Comparison of ENCODE assay signal across 21 cellular contexts in the genomic region with DNA sequence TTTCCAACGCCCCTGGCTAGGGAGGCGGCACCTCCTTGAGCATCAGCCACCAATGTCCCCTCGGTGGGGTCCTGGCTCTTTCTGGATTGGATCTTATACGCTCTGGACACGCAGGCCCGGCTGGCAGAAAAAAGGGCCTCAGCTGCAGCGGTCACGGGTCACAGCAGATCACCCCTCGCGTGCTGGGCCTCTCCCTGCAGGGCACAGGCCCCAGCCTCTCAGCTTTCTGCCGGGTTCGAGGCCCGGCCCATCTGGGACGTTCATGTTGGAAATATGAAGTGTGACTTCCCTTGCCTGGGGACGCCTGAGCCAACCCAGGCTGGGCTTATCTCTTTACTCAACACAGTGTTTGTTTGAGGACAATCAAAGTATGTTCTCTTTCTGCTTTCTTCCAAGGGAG. TPM values are rescaled to one million over a fixed set of nuclear protein-coding genes. Genes with fewer than 3 reads are reported as not detected.
"Had no signal": no experiment of that assay in that cellular context is flagged by ENCODE, and none has a peak within 500 bp of the region (broad histone marks: within the 10 kb centered on the region; RNA-seq: fewer than 3 reads in every experiment).

No MANE protein-coding gene starts in this region.

- DNase-seq: activated CD4-positive, alpha-beta memory T cell treated with anti-CD3 and anti-CD28 coated beads for 36 hours; activated CD4-positive, alpha-beta T cell treated with anti-CD3 and anti-CD28 coated beads for 36 hours; activated CD4-positive, CD25-positive, alpha-beta regulatory T cell; activated CD8-positive, alpha-beta memory T cell treated with anti-CD3 and anti-CD28 coated beads, Interleukin-2, amount 50 U/mL, for 4 hours; activated gamma-delta T cell treated with Interleukin-2 at 50 U/mL for 16 hours; activated naive CD4-positive, alpha-beta T cell treated with anti-CD3 and anti-CD28 coated beads, Interleukin-2, amount 50 U/mL, for 16 hours; activated T-cell treated with anti-CD3 and anti-CD28 coated beads, Interleukin-2, amount 50 U/mL, for 1 hour; amniotic stem cell; central memory CD4-positive, alpha-beta T cell; foreskin keratinocyte; heart left ventricle; sigmoid colon; stimulated activated CD4-positive, alpha-beta T cell treated with anti-CD3 and anti-CD28 coated beads, Interleukin-4, amount 100 ng/mL, for 24 hours; substantia nigra had no signal

- H3K4me3 ChIP-seq: heart left ventricle, sigmoid colon had no signal

- H3K27me3 ChIP-seq: foreskin keratinocyte, heart left ventricle, sigmoid colon had no signal

- H3K9me3 ChIP-seq: heart left ventricle, neutrophil, sigmoid colon had no signal

- ATAC-seq: activated CD4-positive, alpha-beta T cell treated with anti-CD3 and anti-CD28 coated beads for 36 hours; activated T-helper 17 cell treated with anti-CD3 and anti-CD28 coated beads, Interleukin-2, amount 50 U/mL, for 72 hours; esophagus mucosa; foreskin keratinocyte; left lobe of liver had no signal

- H3K4me1 ChIP-seq: foreskin keratinocyte, sigmoid colon had no signal

- H3K27ac ChIP-seq: foreskin keratinocyte, neutrophil, sigmoid colon had no signal

- H3K36me3 ChIP-seq: heart left ventricle, neutrophil, sigmoid colon had no signal

RNA-seq across cellular contexts. Expression of a gene that starts 38.5 kb away (rescaled TPM):
- total RNA-seq: activated CD4-positive, alpha-beta memory T cell treated with anti-CD3 and anti-CD28 coated beads for 36 hours; activated CD4-positive, alpha-beta T cell treated with anti-CD3 and anti-CD28 coated beads for 36 hours; activated CD8-positive, alpha-beta memory T cell treated with anti-CD3 and anti-CD28 coated beads for 36 hours; activated T-helper 17 cell treated with anti-CD3 and anti-CD28 coated beads, Interleukin-2, amount 50 U/mL, for 72 hours; T-helper 1 cell treated with Interleukin-12 subunit alpha and Interleukin-12 subunit beta and Interleukin-4 antibody, amounts not matched to agents 30 ng/mL and 1 ng/mL, for 36 hours had no signal

RNA-seq across cellular contexts. Expression of a gene that starts 58.6 kb away (rescaled TPM):
- total RNA-seq: activated CD4-positive, alpha-beta memory T cell treated with anti-CD3 and anti-CD28 coated beads for 36 hours; activated CD4-positive, alpha-beta T cell treated with anti-CD3 and anti-CD28 coated beads for 36 hours; activated CD8-positive, alpha-beta memory T cell treated with anti-CD3 and anti-CD28 coated beads for 36 hours; activated T-helper 17 cell treated with anti-CD3 and anti-CD28 coated beads, Interleukin-2, amount 50 U/mL, for 72 hours; foreskin keratinocyte; kidney epithelial cell; T-helper 1 cell treated with Interleukin-12 subunit alpha and Interleukin-12 subunit beta and Interleukin-4 antibody, amounts not matched to agents 30 ng/mL and 1 ng/mL, for 36 hours had no signal
- polyA plus RNA-seq: foreskin keratinocyte had no signal
